In genomic region chr19:53519431-53519830, GRCh38 we compare ENCODE assay signal across 11 cellular contexts. TPM values are rescaled to one million over a fixed set of nuclear protein-coding genes. Genes with fewer than 3 reads are reported as not detected.
DNase-seq lines count a peak whose midpoint lies in the region; ATAC-seq and TF ChIP-seq lines count a peak whose summit lies in the region.
"Had no signal": no experiment of that assay in that cellular context is flagged by ENCODE, and none has a peak within 500 bp of the region (broad histone marks: within the 10 kb centered on the region; RNA-seq: fewer than 3 reads in every experiment).

No MANE protein-coding gene starts in this region.

- DNase-seq in CD8-positive, alpha-beta T cell = no peak
- no peak for DNase-seq in Panc1 (ENCODE audit: low read depth, low spot score)
- DNase-seq in fibroblast of villous mesenchyme (ENCODE audit: low read depth) = peak; percentile 63
- DNase-seq in osteocyte (ENCODE audit: extremely low spot score, unreplicated experiment) = peak; percentile 73
- no peak for DNase-seq in activated effector memory CD4-positive, alpha-beta T cell treated with Interleukin-2 at 50 U/mL for 16 hours
- no peak for DNase-seq in iPS-NIHi7 (ENCODE audit: extremely low spot score)
- DNase-seq in sciatic nerve (ENCODE audit: low spot score) = no peak
- DNase-seq: H9, MM.1S had no signal

- CTCF ChIA-PET in CD8-positive, alpha-beta T cell (lab: Charles Lee) = no interaction called here
- CTCF ChIA-PET in Panc1 (lab: Charles Lee) = no interaction called here

- no peak overlapping the region for H3K27ac ChIP-seq in CD8-positive, alpha-beta T cell (ENCODE audit: low read depth, low read length)
- peak overlapping the region; percentile 88; the same call in 1 of the 2 replicates for H3K27ac ChIP-seq in Panc1 (ENCODE audit: low read length)

- H3K36me3 ChIP-seq in CD8-positive, alpha-beta T cell (ENCODE audit: insufficient read depth, low read length) = no peaks in the 10 kb centered on the region
- H3K36me3 ChIP-seq in Panc1 (ENCODE audit: control insufficient read depth, insufficient read depth, low read length) = no peaks in the 10 kb centered on the region

- peaks cover 12% of the 10 kb centered on the region for H3K4me1 ChIP-seq in CD8-positive, alpha-beta T cell (ENCODE audit: insufficient read depth, low read length)
- H3K4me1 ChIP-seq in Panc1 (ENCODE audit: control insufficient read depth, insufficient read depth, low read length) = peaks cover 8% of the 10 kb centered on the region

- no TSS peak for BruUV-seq in Panc1 (replicated peaks; lab: Mats Ljungman, UMichigan)

- no peaks in the 10 kb centered on the region for H3K27me3 Mint-ChIP-seq in CD8-positive, alpha-beta T cell (ENCODE audit: low read depth)
- no peaks in the 10 kb centered on the region for H3K27me3 Mint-ChIP-seq in osteocyte (ENCODE audit: unreplicated experiment)

- no peak overlapping the region for H3K27ac Mint-ChIP-seq in CD8-positive, alpha-beta T cell
- no peak overlapping the region for H3K27ac Mint-ChIP-seq in osteocyte (ENCODE audit: unreplicated experiment)
- H3K27ac Mint-ChIP-seq: T-helper 1 cell treated with Interleukin-12 subunit alpha and Interleukin-12 subunit beta and Interleukin-4 antibody, amounts not matched to agents 30 μg/mL and 1 μg/mL, for 36 hours had no signal

- peaks cover 17% of the 10 kb centered on the region for H3K4me1 Mint-ChIP-seq in CD8-positive, alpha-beta T cell (ENCODE audit: low read depth)
- peaks cover 17% of the 10 kb centered on the region for H3K4me1 Mint-ChIP-seq in osteocyte (ENCODE audit: unreplicated experiment)

- H3K27me3 ChIP-seq in CD8-positive, alpha-beta T cell (ENCODE audit: insufficient read depth, low read length) = no peaks in the 10 kb centered on the region
- no peaks in the 10 kb centered on the region for H3K27me3 ChIP-seq in Panc1 (ENCODE audit: control insufficient read depth, insufficient read depth, low read length)

- no peak overlapping the region for H3K4me3 ChIP-seq in CD8-positive, alpha-beta T cell (ENCODE audit: low read depth, low read length)
- no peak overlapping the region for H3K4me3 ChIP-seq in Panc1 (ENCODE audit: low read depth in 2 of 2, low read length in 2 of 2)
- no peak overlapping the region for H3K4me3 ChIP-seq in fibroblast of villous mesenchyme (ENCODE audit: low read depth, low read length)
- H3K4me3 ChIP-seq: mucosa of descending colon had no signal

- peaks cover 20% of the 10 kb centered on the region for H3K36me3 Mint-ChIP-seq in CD8-positive, alpha-beta T cell
- peaks cover 6% of the 10 kb centered on the region for H3K36me3 Mint-ChIP-seq in osteocyte (ENCODE audit: unreplicated experiment)

- TF ChIP-seq CTCF in CD8-positive, alpha-beta T cell (IDR thresholded peaks at IDR 0.05) = no peak
- TF ChIP-seq CTCF in Panc1 (IDR thresholded peaks at IDR 0.05) (no peak), fibroblast of villous mesenchyme (IDR thresholded peaks at IDR 0.05; ENCODE audit: insufficient read depth, low read depth, low read length) (no peak), osteocyte (IDR thresholded peaks at IDR 0.05) (no peak)

- peaks cover 6% of the 10 kb centered on the region for H3K9me3 Mint-ChIP-seq in CD8-positive, alpha-beta T cell
- peaks cover 22% of the 10 kb centered on the region for H3K9me3 Mint-ChIP-seq in osteocyte (ENCODE audit: unreplicated experiment)

- no peak for ATAC-seq in CD8-positive, alpha-beta T cell
- ATAC-seq in Panc1 = no peak
- ATAC-seq in sciatic nerve = no peak
- ATAC-seq: mucosa of descending colon had no signal

- in situ Hi-C loops in Panc1 (cut with HindIII; ENCODE audit: low pct_unique_long_range_greater_than_20kb, low sequenced_read_pairs) = no loop called here

- intact Hi-C loops in CD8-positive, alpha-beta T cell (cut with DNase I, micrococcal nuclease) = no loop called here
- intact Hi-C loops in Panc1 (cut with micrococcal nuclease; ENCODE audit: unreplicated experiment) = no loop called here
- intact Hi-C loops in sciatic nerve (cut with DNase I) = no loop called here

- H3K4me3 Mint-ChIP-seq in CD8-positive, alpha-beta T cell = peak overlapping the region; percentile 32
- H3K4me3 Mint-ChIP-seq in osteocyte (ENCODE audit: unreplicated experiment) = peak overlapping the region; percentile 46

- H3K9me3 ChIP-seq in CD8-positive, alpha-beta T cell (ENCODE audit: low read length) = no peaks in the 10 kb centered on the region
- H3K9me3 ChIP-seq in Panc1 (ENCODE audit: control insufficient read depth, insufficient read depth, low read depth, low read length) = peaks cover 7% of the 10 kb centered on the region; the same call in 1 of the 2 replicates

- POLR2A ChIA-PET in CD8-positive, alpha-beta T cell (lab: Charles Lee) = no interaction called here
- POLR2A ChIA-PET in Panc1 (lab: Charles Lee) = interaction anchor here (0.6 kb wide), 1 partner anchor 52 kb away, joined by 8 read pairs; no protein-coding TSS in a partner anchor

RNA-seq across cellular contexts. Expression of gene ZNF331, which starts 18.5 kb away (rescaled TPM):
- total RNA-seq in CD8-positive, alpha-beta T cell = 100 to 1,000 TPM; 784 to 793 TPM
- 25.0 TPM for total RNA-seq in Panc1 (2021; ENCODE audit: unreplicated experiment)
- 13.6 TPM for polyA plus RNA-seq in Panc1 (2012; ENCODE audit: insufficient read length)
- 9.0 and 13.4 TPM in 2 replicates for total RNA-seq in fibroblast of villous mesenchyme
- 7.4 and 8.0 TPM in 2 replicates for total RNA-seq in osteocyte
- 39.8 TPM for total RNA-seq in sciatic nerve

RNA-seq across cellular contexts. Expression of gene ZNF813, which starts 51.9 kb away (rescaled TPM):
- 1 to 10 TPM; 3.8 TPM for total RNA-seq in CD8-positive, alpha-beta T cell
- total RNA-seq in Panc1 (2021; ENCODE audit: unreplicated experiment) = 9.6 TPM
- 2.8 TPM for polyA plus RNA-seq in Panc1 (2012; ENCODE audit: insufficient read length)
- total RNA-seq in fibroblast of villous mesenchyme = 1.9 and 3.0 TPM in 2 replicates
- total RNA-seq in osteocyte = 4.4 and 4.5 TPM in 2 replicates
- 3.3 TPM for total RNA-seq in sciatic nerve

Comparison
In these comparisons a context has a peak if more than half of its experiments do, and no peak if none do; other contexts are left out.
1. DNase-seq: peak in fibroblast of villous mesenchyme (single experiment) and osteocyte (single experiment); none in CD8-positive, alpha-beta T cell (0 of 7), Panc1 (single experiment), activated effector memory CD4-positive, alpha-beta T cell treated with Interleukin-2 at 50 U/mL for 16 hours (single experiment), iPS-NIHi7 (single experiment) and sciatic nerve (single experiment).
2. RNA of gene ZNF331, which starts 18.5 kb away (total RNA-seq): 784 to 793 TPM in CD8-positive, alpha-beta T cell; 39.8 TPM in sciatic nerve (single experiment), 25.0 TPM in Panc1 (single experiment), 9.0 to 13.4 TPM in fibroblast of villous mesenchyme and 7.4 to 8.0 TPM in osteocyte; every median in the first group is over 10 times any median in the second.